24 cellular contexts compared by ENCODE assay signal in genomic region chr11:84322211-84322610, GRCh38.
"Had no signal": no experiment of that assay in that cellular context is flagged by ENCODE, and none has a peak within 500 bp of the region (broad histone marks: within the 10 kb centered on the region; RNA-seq: fewer than 3 reads in every experiment).

No MANE protein-coding gene starts in this region.

- ATAC-seq: natural killer cell; psoas muscle; right cardiac atrium; sciatic nerve; stimulated activated effector memory CD8-positive, alpha-beta T cell treated with anti-CD3 and anti-CD28 coated beads, Interleukin-12 subunit alpha, Interleukin-12 subunit beta, amount 100 ng/mL, for 72 hours; stimulated activated naive B cell treated with anti-CD40 and anti-IgM and Interleukin-4, amounts not matched to agents 10 μg/mL and 1 μg/mL and 100 μg/mL, for 72 hours had no signal

- H3K9ac ChIP-seq: neural progenitor cell, parathyroid adenoma had no signal

- H3K4me3 ChIP-seq: neural progenitor cell, ovary, psoas muscle, stomach, thoracic aorta, thyroid gland, tibial nerve, upper lobe of left lung, vagina had no signal

- DNase-seq: natural killer cell; occipital lobe; ovary; posterior cingulate gyrus; psoas muscle; right cardiac atrium; small intestine; stimulated activated CD4-positive, alpha-beta T cell treated with anti-CD3 and anti-CD28 coated beads, Interleukin-15, amount 100 ng/mL, for 24 hours; stimulated activated CD4-positive, alpha-beta T cell treated with anti-CD3 and anti-CD28 coated beads, Interleukin-2, amount 100 ng/mL, for 24 hours; stimulated activated CD4-positive, alpha-beta T cell treated with anti-CD3 and anti-CD28 coated beads, Interleukin-2, amount 100 ng/mL, for 48 hours; stimulated activated CD4-positive, alpha-beta T cell treated with anti-CD3 and anti-CD28 coated beads, Interleukin-4, amount 100 ng/mL, for 24 hours; stimulated activated naive B cell treated with anti-CD40 and anti-IgM and Interleukin-4, amounts not matched to agents 10 μg/mL and 1 μg/mL and 100 μg/mL, for 72 hours; stimulated activated naive CD4-positive, alpha-beta T cell treated with Interleukin-2 at 50 U/mL for 16 hours; stomach; thyroid gland; trophoblast cell; upper lobe of left lung had no signal

- H3K27ac ChIP-seq: neural progenitor cell, ovary, parathyroid adenoma, psoas muscle, stomach, thoracic aorta, thyroid gland, tibial nerve, upper lobe of left lung, vagina had no signal

- H3K9me3 ChIP-seq: ovary, stomach, thoracic aorta, thyroid gland, tibial nerve, upper lobe of left lung, vagina had no signal

- H3K36me3 ChIP-seq: neural progenitor cell, ovary, stomach, thoracic aorta, thyroid gland, tibial nerve, upper lobe of left lung, vagina had no signal
